21 cellular contexts compared by ENCODE assay signal in genomic region chr14:44928793-44929192, GRCh38. TPM values are rescaled to one million over a fixed set of nuclear protein-coding genes. Genes with fewer than 3 reads are reported as not detected.
DNase-seq lines count a peak whose midpoint lies in the region; ATAC-seq and TF ChIP-seq lines count a peak whose summit lies in the region.
"Had no signal": no experiment of that assay in that cellular context is flagged by ENCODE, and none has a peak within 500 bp of the region (broad histone marks: within the 10 kb centered on the region; RNA-seq: fewer than 3 reads in every experiment).

No MANE protein-coding gene starts in this region.

- H3K27me3 ChIP-seq in CD8-positive, alpha-beta T cell (ENCODE audit: insufficient read depth, low read length), result no peaks in the 10 kb centered on the region

- H3K27me3 Mint-ChIP-seq in CD8-positive, alpha-beta T cell (ENCODE audit: low read depth), result no peaks in the 10 kb centered on the region
- H3K27me3 Mint-ChIP-seq in T-helper 17 cell (no peaks in the 10 kb centered on the region), type B pancreatic cell (no peaks in the 10 kb centered on the region)
- no peaks in the 10 kb centered on the region for H3K27me3 Mint-ChIP-seq in effector memory CD8-positive, alpha-beta T cell
- H3K27me3 Mint-ChIP-seq: B cell had no signal

- TF ChIP-seq CTCF in CD8-positive, alpha-beta T cell (IDR thresholded peaks at IDR 0.05), result no peak
- no peak for TF ChIP-seq CTCF in type B pancreatic cell (conservative IDR thresholded peaks at IDR 0.05)

- peaks cover 4% of the 10 kb centered on the region for H3K36me3 ChIP-seq in CD8-positive, alpha-beta T cell (ENCODE audit: insufficient read depth, low read length)

- H3K36me3 Mint-ChIP-seq in CD8-positive, alpha-beta T cell, result peaks cover 26% of the 10 kb centered on the region
- no peaks in the 10 kb centered on the region for H3K36me3 Mint-ChIP-seq in T-helper 17 cell (ENCODE audit: low read depth)
- peaks cover 23% of the 10 kb centered on the region for H3K36me3 Mint-ChIP-seq in effector memory CD8-positive, alpha-beta T cell (ENCODE audit: insufficient read depth)
- H3K36me3 Mint-ChIP-seq in type B pancreatic cell, result peaks cover 4% of the 10 kb centered on the region

- H3K9me3 Mint-ChIP-seq in CD8-positive, alpha-beta T cell, result no peaks in the 10 kb centered on the region
- no peaks in the 10 kb centered on the region for H3K9me3 Mint-ChIP-seq in effector memory CD8-positive, alpha-beta T cell
- no peaks in the 10 kb centered on the region for H3K9me3 Mint-ChIP-seq in type B pancreatic cell

- CTCF ChIA-PET in CD8-positive, alpha-beta T cell (lab: Charles Lee), result no interaction called here

- ATAC-seq in CD8-positive, alpha-beta T cell, result no peak
- peak; percentile 88 for ATAC-seq in T-helper 17 cell
- ATAC-seq in effector memory CD8-positive, alpha-beta T cell (replicated peaks), result peak; percentile 90
- ATAC-seq: K562 had no signal

- POLR2A ChIA-PET in CD8-positive, alpha-beta T cell (lab: Charles Lee), result interaction anchor here (0.7 kb wide), 1 partner anchor 17 kb away, joined by 4 read pairs; no protein-coding TSS in a partner anchor

- H3K27ac Mint-ChIP-seq in CD8-positive, alpha-beta T cell, result no peak overlapping the region
- H3K27ac Mint-ChIP-seq in T-helper 17 cell (peak overlapping the region; percentile 2), type B pancreatic cell (peak overlapping the region; percentile 85)
- H3K27ac Mint-ChIP-seq in effector memory CD8-positive, alpha-beta T cell, result peak overlapping the region in 1 of 2 donors; percentile 31
- H3K27ac Mint-ChIP-seq: B cell had no signal

- no peak for DNase-seq in CD8-positive, alpha-beta T cell
- no peak for DNase-seq in T-helper 17 cell
- DNase-seq in effector memory CD8-positive, alpha-beta T cell, result no peak
- no peak for DNase-seq in type B pancreatic cell (ENCODE audit: extremely low spot score, unreplicated experiment)
- DNase-seq in NCI-H1105 (lab: John Stamatoyannopoulos, UW), result no peak
- DNase-seq in hippocampal formation (lab: John Stamatoyannopoulos, UW), result no peak
- DNase-seq in dermis blood vessel endothelial cell, result no peak
- DNase-seq: DMS53, Kasumi-1, MV-4-11, NCI-H1105 treated with DMSO at 0.1 percent for 48 hours, NCI-H146, NCI-H1930, NCI-H2107, NCI-H524, NCI-H748 treated with DMSO at 0.1 percent for 48 hours, SIG-M5 had no signal

- H3K9me3 ChIP-seq in CD8-positive, alpha-beta T cell (ENCODE audit: low read length), result no peaks in the 10 kb centered on the region
- H3K9me3 ChIP-seq in T-helper 17 cell (ENCODE audit: control insufficient read depth, low read length, poor library complexity, severe bottlenecking), result no peaks in the 10 kb centered on the region

- H3K4me1 Mint-ChIP-seq in CD8-positive, alpha-beta T cell (ENCODE audit: low read depth), result peaks cover 24% of the 10 kb centered on the region
- H3K4me1 Mint-ChIP-seq in T-helper 17 cell (peaks cover 13% of the 10 kb centered on the region), type B pancreatic cell (ENCODE audit: unreplicated experiment) (no peaks in the 10 kb centered on the region)
- peaks cover 1 to 10% of the 10 kb centered on the region in 2 donors for H3K4me1 Mint-ChIP-seq in effector memory CD8-positive, alpha-beta T cell (ENCODE audit: low read depth in 2 of 2)
- H3K4me1 Mint-ChIP-seq: B cell had no signal

- no peaks in the 10 kb centered on the region for H3K4me1 ChIP-seq in CD8-positive, alpha-beta T cell (ENCODE audit: insufficient read depth, low read length)

- H3K4me3 Mint-ChIP-seq in CD8-positive, alpha-beta T cell, result peak overlapping the region; percentile 22
- peak overlapping the region; percentile 69 for H3K4me3 Mint-ChIP-seq in T-helper 17 cell
- peak overlapping the region in 1 of 2 donors; percentile 50 for H3K4me3 Mint-ChIP-seq in effector memory CD8-positive, alpha-beta T cell
- H3K4me3 Mint-ChIP-seq in type B pancreatic cell, result no peak overlapping the region
- H3K4me3 Mint-ChIP-seq: B cell had no signal

- intact Hi-C loops in CD8-positive, alpha-beta T cell (cut with DNase I, micrococcal nuclease), result no loop called here

- no peak overlapping the region for H3K4me3 ChIP-seq in CD8-positive, alpha-beta T cell (ENCODE audit: low read depth, low read length)
- H3K4me3 ChIP-seq: K562, SK-N-MC had no signal

- H3K27ac ChIP-seq in CD8-positive, alpha-beta T cell (ENCODE audit: low read depth, low read length), result no peak overlapping the region
- H3K27ac ChIP-seq: C4-2B, SK-N-MC had no signal

RNA-seq across cellular contexts. Expression of gene KLHL28, which starts 33.0 kb away (rescaled TPM):
- total RNA-seq in CD8-positive, alpha-beta T cell, result 10 to 100 TPM; 49.0 to 49.1 TPM
- total RNA-seq in T-helper 17 cell (10 to 100 TPM; 53.3 to 59.2 TPM), type B pancreatic cell (ENCODE audit: low replicate concordance) (14.5 and 16.2 TPM in 2 replicates), dermis blood vessel endothelial cell (8.9 and 13.3 TPM in 2 replicates)

RNA-seq across cellular contexts. Expression of gene TOGARAM1, which starts 33.2 kb away (rescaled TPM):
- 10 to 100 TPM; 15.5 to 17.9 TPM for total RNA-seq in CD8-positive, alpha-beta T cell
- 10 to 100 TPM; 16.8 to 17.4 TPM for total RNA-seq in T-helper 17 cell
- total RNA-seq in type B pancreatic cell (ENCODE audit: low replicate concordance), result 20.2 and 21.2 TPM in 2 replicates
- 21.1 and 23.1 TPM in 2 replicates for total RNA-seq in dermis blood vessel endothelial cell
